In the genomic region with DNA sequence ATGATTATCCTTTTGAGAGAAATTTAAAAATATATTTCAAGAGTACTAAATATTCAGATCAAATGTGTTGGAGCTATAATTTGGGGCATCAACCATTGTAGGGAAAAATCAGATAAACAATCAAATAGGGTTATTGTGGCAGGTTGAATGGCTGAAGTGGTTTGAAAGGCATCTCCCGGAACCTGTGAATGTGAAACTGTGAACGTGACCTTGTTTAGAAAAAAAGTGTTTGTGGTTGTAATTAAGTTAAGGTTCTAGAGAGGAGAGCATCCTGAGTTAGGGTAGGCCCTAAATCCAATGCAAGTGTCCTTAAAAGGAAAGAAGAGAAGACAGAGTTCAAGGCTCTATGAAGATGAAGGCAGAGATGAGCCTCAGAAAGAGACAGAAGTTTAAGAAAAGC, we compare ENCODE assay signal across 20 cellular contexts. TPM values are rescaled to one million over a fixed set of nuclear protein-coding genes. Genes with fewer than 3 reads are reported as not detected.
DNase-seq lines count a peak whose midpoint lies in the region; ATAC-seq and TF ChIP-seq lines count a peak whose summit lies in the region.
"Had no signal": no experiment of that assay in that cellular context is flagged by ENCODE, and none has a peak within 500 bp of the region (broad histone marks: within the 10 kb centered on the region; RNA-seq: fewer than 3 reads in every experiment).

No MANE protein-coding gene starts in this region.

- no peaks in the 10 kb centered on the region for H3K27me3 Mint-ChIP-seq in activated naive CD4-positive, alpha-beta T cell treated with anti-CD3 and anti-CD28 coated beads, Interleukin-2, amount 50 U/mL, for 24 hours
- no peaks in the 10 kb centered on the region for H3K27me3 Mint-ChIP-seq in activated CD8-positive, alpha-beta T cell treated with anti-CD3 and anti-CD28 coated beads, Interleukin-2, amount 10 ng/mL, durations not matched to agents 7 days and 5 days (ENCODE audit: low read depth)
- no peaks in the 10 kb centered on the region for H3K27me3 Mint-ChIP-seq in stimulated activated naive CD8-positive, alpha-beta T cell treated with anti-CD3 and anti-CD28 coated beads, Interleukin-15, amount 100 ng/mL, for 72 hours
- H3K27me3 Mint-ChIP-seq: IgD-negative memory B cell had no signal

- H3K27me3 ChIP-seq in foreskin keratinocyte, result no peaks in the 10 kb centered on the region
- H3K27me3 ChIP-seq: BLaER1, SJCRH30 had no signal

- no peak for TF ChIP-seq CTCF in foreskin keratinocyte (conservative IDR thresholded peaks at IDR 0.05)

- CTCF ChIA-PET in activated CD8-positive, alpha-beta T cell treated with anti-CD3 and anti-CD28 coated beads, Interleukin-2, amount 10 ng/mL, durations not matched to agents 7 days and 5 days (lab: Charles Lee), result interaction anchor here (0.6 to 0.7 kb wide), 2 partner anchors 30 to 42 kb away, joined by 3 read pairs; no protein-coding TSS in a partner anchor

- ATAC-seq in HG03432 (IDR thresholded peaks at IDR 0.05; ENCODE audit: unreplicated experiment) (peak; percentile 60), foreskin keratinocyte (no peak)
- ATAC-seq in activated CD8-positive, alpha-beta T cell treated with anti-CD3 and anti-CD28 coated beads, Interleukin-2, amount 10 ng/mL, durations not matched to agents 7 days and 5 days, result no peak
- ATAC-seq in stimulated activated naive CD8-positive, alpha-beta T cell treated with anti-CD3 and anti-CD28 coated beads, Interleukin-15, amount 100 ng/mL, for 72 hours, result peak; percentile 74

- H3K27ac Mint-ChIP-seq in activated naive CD4-positive, alpha-beta T cell treated with anti-CD3 and anti-CD28 coated beads, Interleukin-2, amount 50 U/mL, for 24 hours, result peak overlapping the region; percentile 27
- peak overlapping the region; percentile 13 for H3K27ac Mint-ChIP-seq in activated CD8-positive, alpha-beta T cell treated with anti-CD3 and anti-CD28 coated beads, Interleukin-2, amount 10 ng/mL, durations not matched to agents 7 days and 5 days
- H3K27ac Mint-ChIP-seq in stimulated activated naive CD8-positive, alpha-beta T cell treated with anti-CD3 and anti-CD28 coated beads, Interleukin-15, amount 100 ng/mL, for 72 hours, result peak overlapping the region in 1 of 2 donors; percentile 40
- H3K27ac Mint-ChIP-seq: IgD-negative memory B cell had no signal

- H3K4me1 ChIP-seq in foreskin keratinocyte, result peaks cover 39% of the 10 kb centered on the region

- POLR2A ChIA-PET in activated CD8-positive, alpha-beta T cell treated with anti-CD3 and anti-CD28 coated beads, Interleukin-2, amount 10 ng/mL, durations not matched to agents 7 days and 5 days (lab: Charles Lee), result no interaction called here

- DNase-seq in activated naive CD4-positive, alpha-beta T cell (lab: John Stamatoyannopoulos, UW), result no peak
- DNase-seq in activated CD8-positive, alpha-beta T cell treated with anti-CD3 and anti-CD28 coated beads, Interleukin-2, amount 10 ng/mL, durations not matched to agents 7 days and 5 days, result no peak
- no peak for DNase-seq in stimulated activated naive CD8-positive, alpha-beta T cell treated with anti-CD3 and anti-CD28 coated beads, Interleukin-15, amount 100 ng/mL, for 72 hours
- no peak for DNase-seq in foreskin keratinocyte
- DNase-seq in stimulated activated CD8-positive, alpha-beta memory T cell treated with anti-CD3 and anti-CD28 coated beads, Interleukin-4, amount 100 ng/mL, for 48 hours, result no peak
- DNase-seq in stimulated activated CD4-positive, alpha-beta T cell treated with anti-CD3 and anti-CD28 coated beads, Interleukin-2, amount 100 ng/mL, for 24 hours, result no peak
- DNase-seq: DMS 273 treated with DMSO at 0.1 percent for 48 hours, GDM1, H7, NCI-H1417 treated with DMSO at 0.1 percent for 48 hours, NCI-H2029, NCI-H510A, NCI-H82, PC-9, SJCRH30 had no signal

- peaks cover 11% of the 10 kb centered on the region for H3K4me1 Mint-ChIP-seq in activated naive CD4-positive, alpha-beta T cell treated with anti-CD3 and anti-CD28 coated beads, Interleukin-2, amount 50 U/mL, for 24 hours
- peaks cover 10% of the 10 kb centered on the region for H3K4me1 Mint-ChIP-seq in activated CD8-positive, alpha-beta T cell treated with anti-CD3 and anti-CD28 coated beads, Interleukin-2, amount 10 ng/mL, durations not matched to agents 7 days and 5 days (ENCODE audit: low read depth)
- peaks cover 17% of the 10 kb centered on the region for H3K4me1 Mint-ChIP-seq in stimulated activated naive CD8-positive, alpha-beta T cell treated with anti-CD3 and anti-CD28 coated beads, Interleukin-15, amount 100 ng/mL, for 72 hours
- H3K4me1 Mint-ChIP-seq: IgD-negative memory B cell had no signal

- no peaks in the 10 kb centered on the region for H3K36me3 Mint-ChIP-seq in activated naive CD4-positive, alpha-beta T cell treated with anti-CD3 and anti-CD28 coated beads, Interleukin-2, amount 50 U/mL, for 24 hours
- H3K36me3 Mint-ChIP-seq in activated CD8-positive, alpha-beta T cell treated with anti-CD3 and anti-CD28 coated beads, Interleukin-2, amount 10 ng/mL, durations not matched to agents 7 days and 5 days (ENCODE audit: low read depth), result no peaks in the 10 kb centered on the region
- H3K36me3 Mint-ChIP-seq: IgD-negative memory B cell had no signal

- no peaks in the 10 kb centered on the region for H3K9me3 Mint-ChIP-seq in activated naive CD4-positive, alpha-beta T cell treated with anti-CD3 and anti-CD28 coated beads, Interleukin-2, amount 50 U/mL, for 24 hours
- no peaks in the 10 kb centered on the region for H3K9me3 Mint-ChIP-seq in activated CD8-positive, alpha-beta T cell treated with anti-CD3 and anti-CD28 coated beads, Interleukin-2, amount 10 ng/mL, durations not matched to agents 7 days and 5 days (ENCODE audit: insufficient read depth)
- no peaks in the 10 kb centered on the region for H3K9me3 Mint-ChIP-seq in stimulated activated naive CD8-positive, alpha-beta T cell treated with anti-CD3 and anti-CD28 coated beads, Interleukin-15, amount 100 ng/mL, for 72 hours

- H3K27ac ChIP-seq in foreskin keratinocyte, result no peak overlapping the region
- H3K27ac ChIP-seq: BLaER1, HL-60, PC-9, SJCRH30 had no signal

- H3K4me3 Mint-ChIP-seq in activated naive CD4-positive, alpha-beta T cell treated with anti-CD3 and anti-CD28 coated beads, Interleukin-2, amount 50 U/mL, for 24 hours, result no peak overlapping the region
- no peak overlapping the region for H3K4me3 Mint-ChIP-seq in activated CD8-positive, alpha-beta T cell treated with anti-CD3 and anti-CD28 coated beads, Interleukin-2, amount 10 ng/mL, durations not matched to agents 7 days and 5 days
- H3K4me3 Mint-ChIP-seq in stimulated activated naive CD8-positive, alpha-beta T cell treated with anti-CD3 and anti-CD28 coated beads, Interleukin-15, amount 100 ng/mL, for 72 hours, result peak overlapping the region in 1 of 2 donors; percentile 37
- H3K4me3 Mint-ChIP-seq: IgD-negative memory B cell had no signal

RNA-seq across cellular contexts. Expression of a gene that starts 37.4 kb away (rescaled TPM):
- 1 to 10 TPM; 2.3 to 3.1 TPM for total RNA-seq in activated CD8-positive, alpha-beta T cell treated with anti-CD3 and anti-CD28 coated beads, Interleukin-2, amount 10 ng/mL, durations not matched to agents 7 days and 5 days
- 47.6 and 47.7 TPM in 2 replicates for total RNA-seq in foreskin keratinocyte
- polyA plus RNA-seq in foreskin keratinocyte, result 13.5 and 17.0 TPM in 2 replicates

Comparison
In these comparisons a context has a peak if more than half of its experiments do, and no peak if none do; other contexts are left out.
1. ATAC-seq: peak in HG03432 (single experiment) and stimulated activated naive CD8-positive, alpha-beta T cell treated with anti-CD3 and anti-CD28 coated beads, Interleukin-15, amount 100 ng/mL, for 72 hours (single experiment); none in activated CD8-positive, alpha-beta T cell treated with anti-CD3 and anti-CD28 coated beads, Interleukin-2, amount 10 ng/mL, durations not matched to agents 7 days and 5 days (single experiment) and foreskin keratinocyte (single experiment).
2. RNA of a gene that starts 37.4 kb away (total RNA-seq): 47.6 to 47.7 TPM in foreskin keratinocyte; 2.3 to 3.1 TPM in activated CD8-positive, alpha-beta T cell treated with anti-CD3 and anti-CD28 coated beads, Interleukin-2, amount 10 ng/mL, durations not matched to agents 7 days and 5 days; every median in the first group is over 10 times any median in the second.